In the genomic region with DNA sequence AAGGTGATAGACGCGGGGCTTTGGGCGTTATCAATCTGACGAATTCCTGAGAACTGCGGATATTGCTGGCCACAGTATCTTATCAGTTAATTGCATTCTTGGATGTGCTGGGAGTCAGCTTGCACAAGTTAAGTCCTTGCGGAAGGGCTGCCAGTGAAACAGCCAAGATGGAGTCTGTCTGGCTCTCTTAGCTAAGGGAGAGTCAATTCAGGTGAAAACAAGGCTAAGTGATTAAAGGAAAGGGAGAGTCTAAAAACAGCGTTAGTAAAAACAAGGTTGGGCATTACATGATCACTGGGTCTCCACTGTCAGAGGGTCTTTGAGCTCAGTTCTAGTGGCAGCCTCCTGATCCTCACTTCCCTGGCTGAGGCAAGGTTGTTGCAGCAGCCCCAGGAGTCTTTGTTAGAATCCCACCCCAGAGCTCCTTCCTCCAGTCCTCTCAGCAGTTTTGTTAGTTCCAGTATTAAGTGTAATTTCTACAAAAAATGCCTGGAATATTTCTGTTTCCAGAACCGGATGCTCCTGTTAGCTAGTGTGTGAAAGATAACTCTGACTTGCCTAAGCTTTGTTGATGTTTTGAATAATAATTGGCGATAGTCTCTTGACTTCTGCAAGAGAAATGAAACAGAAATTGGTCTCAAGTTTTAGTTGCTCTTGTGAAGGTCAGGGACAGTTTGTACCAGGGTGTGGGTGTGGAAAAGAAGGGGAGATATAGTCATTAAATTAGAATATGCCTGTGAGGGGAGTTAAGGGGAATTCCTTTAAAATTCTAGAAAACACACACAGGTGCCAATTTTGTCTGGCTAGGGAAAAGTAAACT, we compare ENCODE assay signal across 7 cellular contexts. TPM values are rescaled to one million over a fixed set of nuclear protein-coding genes. Genes with fewer than 3 reads are reported as not detected.
A peak's percentile ranks its signal among the peaks of the same experiment; 100 is the strongest.
DNase-seq lines count a peak whose midpoint lies in the region; ATAC-seq, FAIRE-seq and TF ChIP-seq lines count a peak whose summit lies in the region.

No MANE protein-coding gene starts in this region.

- CTCF ChIA-PET in GM12878 (lab: Yijun Ruan, JAX) = interaction anchor here (0.8 to 1.8 kb wide), 7 partner anchors 9 to 164 kb away, joined by 3 to 24 read pairs (median 5); partner anchors contain the start of genes CASP10 and CFLAR

- RAD21 ChIA-PET in GM12878 (lab: Charles Lee; ENCODE audit: unreplicated experiment) = interaction anchor here (0.9 to 1.4 kb wide), 6 partner anchors 9 to 313 kb away, joined by 3 to 8 read pairs (median 3); partner anchors contain the start of gene CLK1

- peaks cover 97% of the 10 kb centered on the region for H3K79me2 ChIP-seq in GM12878 (ENCODE audit: control insufficient read depth, insufficient read depth, low read length)

- no peak overlapping the region for H2AFZ ChIP-seq in GM12878 (ENCODE audit: control insufficient read depth, low read depth, low read length)

- H3K9me3 ChIP-seq in GM12878 (replicated peaks; ENCODE audit: control insufficient read depth, insufficient read depth, low read length) (no peaks in the 10 kb centered on the region), mesodermal cell (ENCODE audit: control insufficient read depth, low read length) (peaks cover 3% of the 10 kb centered on the region)

- no peaks in the 10 kb centered on the region for H4K20me1 ChIP-seq in GM12878 (ENCODE audit: control insufficient read depth, insufficient read depth)

- peak overlapping the region; percentile 82 for H3K4me3 ChIP-seq in GM12878
- H3K4me3 ChIP-seq in mesodermal cell (ENCODE audit: extremely low read depth, insufficient read depth, low read length, poor library complexity, severe bottlenecking) = no peak overlapping the region

- TF ChIP-seq CTCF in GM12878 (IDR thresholded peaks at IDR 0.05 in 2 of 3, conservative IDR thresholded peaks at IDR 0.05 in 1 of 3; ENCODE audit: control insufficient read depth in 2 of 3, extremely low read depth in 1 of 3, insufficient read depth in 1 of 3, low read depth in 3 of 3, low read length in 3 of 3) = no peak

- POLR2A ChIA-PET in GM12878 (lab: Charles Lee) = interaction anchor here (0.7 to 1.8 kb wide), 8 partner anchors 25 to 263 kb away, joined by 3 to 9 read pairs (median 4); partner anchors contain the start of genes CLK1 and ORC2

- DNase-seq in GM12878 (ENCODE audit: low read depth, low spot score) (no peak), iPS-NIHi7 (ENCODE audit: extremely low spot score) (no peak), GM19238 (ENCODE audit: insufficient read length, low spot score) (no peak), RKO (ENCODE audit: low spot score) (no peak)

- intact Hi-C loops in GM12878 (cut with micrococcal nuclease; ENCODE audit: unreplicated experiment) = loop anchor here (2.0 kb wide), 2 partner anchors 56 to 106 kb away; partner anchors contain the start of gene HYCC2

- no peak for TF ChIP-seq RAD21 in GM12878 (IDR thresholded peaks at IDR 0.05; ENCODE audit: insufficient read depth, low read depth, low read length)

- 0% methylated on average over 9 of the region's 9 CpGs for WGBS in GM12878 (ENCODE audit: insufficient coverage, insufficient replicate concordance, low lambda C conversion rate, missing lambda C conversion rate)
- WGBS in mesodermal cell (ENCODE audit: insufficient coverage in 2 of 2), 2 experiments = 64 to 71% methylated on average over 6 to 9 of the region's 9 CpGs

- H3K27ac ChIP-seq in GM12878 (ENCODE audit: control insufficient read depth, insufficient read depth) (peak overlapping the region; percentile 99), mesodermal cell (ENCODE audit: low read depth, low read length, severe bottlenecking) (peak overlapping the region; percentile 90)

- SMC1A ChIA-PET in GM12878 (lab: Charles Lee; ENCODE audit: uncharacterized antibody, unreplicated experiment) = interaction anchor here (0.8 to 1.5 kb wide), 8 partner anchors 19 to 238 kb away, joined by 3 to 12 read pairs (median 4); partner anchors contain the start of genes NDUFB3, NIF3L1 and PPIL3

- peak overlapping the region; percentile 94 for H3K4me2 ChIP-seq in GM12878 (ENCODE audit: control insufficient read depth, insufficient read depth)

- no peaks in the 10 kb centered on the region for H3K27me3 ChIP-seq in GM12878 (replicated peaks in 1 of 2; ENCODE audit: control insufficient read depth in 2 of 2, insufficient read depth in 2 of 2, low read length in 1 of 2)

- in situ Hi-C loops in GM12878 (cut with MboI) = no loop called here

- no peak; the same call in 1 of the 2 replicates for TF ChIP-seq POLR2A in GM12878 (IDR thresholded peaks at IDR 0.05; ENCODE audit: low read depth, low read length)

- H3K4me1 ChIP-seq in GM12878 (ENCODE audit: control insufficient read depth, insufficient read depth, low read length) = peaks cover 47% of the 10 kb centered on the region
- H3K4me1 ChIP-seq in mesodermal cell (ENCODE audit: control insufficient read depth, insufficient read depth, low read length, poor library complexity, severe bottlenecking) = peaks cover 70% of the 10 kb centered on the region

- H3K36me3 ChIP-seq in GM12878 (ENCODE audit: control insufficient read depth in 2 of 2, insufficient read depth in 2 of 2, low read length in 1 of 2) (peaks cover 0 to 8% of the 10 kb centered on the region in 2 experiments; a peak in 3 of 4 replicates), mesodermal cell (ENCODE audit: control insufficient read depth, insufficient read depth, low read length) (peaks cover 10% of the 10 kb centered on the region)

- FAIRE-seq in GM12878 (lab: Jason Lieb, UNC) = no peak

- peak; percentile 18 to 44; a peak in 1 of 4 replicates for TF ChIP-seq EP300 in GM12878 (IDR thresholded peaks at IDR 0.05; ENCODE audit: borderline replicate concordance in 1 of 2, control insufficient read depth in 1 of 2, low read depth in 2 of 2, low read length in 2 of 2)

- ATAC-seq in GM18870 (IDR thresholded peaks at IDR 0.05; ENCODE audit: unreplicated experiment) (peak; percentile 22), HG03196 (IDR thresholded peaks at IDR 0.05; ENCODE audit: unreplicated experiment) (peak; percentile 18), GM12878 (peak; percentile 23)

- BruUV-seq in GM12878 (replicated peaks; lab: Mats Ljungman, UMichigan) = no TSS peak

- peak overlapping the region; percentile 90 for H3K9ac ChIP-seq in GM12878 (ENCODE audit: control insufficient read depth, insufficient read depth, low read length)

RNA-seq across cellular contexts. Expression of gene CFLAR, which starts 10.6 kb away (rescaled TPM):
- total RNA-seq in GM12878 (2013; cell fraction: nucleolus; rRNA removed) = 905 and 928 TPM in 2 replicates
- total RNA-seq in GM12878 (2014; rRNA removed) (81.4 and 106 TPM in 2 replicates), GM12878 (2014; rRNA removed; fragmentation: Illumina TruSeq; extraction: Trizol) (109 and 110 TPM in 2 replicates), GM12878 (2021) (97.7 and 99.5 TPM in 2 replicates)
- 96.3 TPM for polyA plus RNA-seq in GM12878 (2011; ENCODE audit: low read depth)
- polyA plus RNA-seq in GM12878 (2011; rRNA removed) (181 and 241 TPM in 2 replicates), GM12878 (2014; fragmentation: Illumina TruSeq; extraction: Trizol) (103 and 125 TPM in 2 replicates), GM12878 (2014; fragmentation: Nextera tagmentation; extraction: Ambion mirVana) (100 to 1,000 TPM; 103 to 105 TPM), GM12878 (2014; rRNA removed) (70.5 and 80.6 TPM in 2 replicates), GM12878 (2016; fragmentation: Nextera tagmentation; extraction: Ambion mirVana) (10 to 100 TPM; 87.2 to 89.4 TPM)
- 90.5 and 101 TPM in 2 replicates for polyA plus RNA-seq in GM12878 (2011; cell fraction: cytosol; rRNA removed)
- 157 and 170 TPM in 2 replicates for polyA plus RNA-seq in GM12878 (2011; cell fraction: nucleus; rRNA removed)
- polyA plus RNA-seq in GM12878 (2012) = 109 and 116 TPM in 2 replicates
- polyA minus RNA-seq in GM12878 (2011; rRNA and poly(A)+ RNA removed) = 249 and 253 TPM in 2 replicates
- 50.2 and 65.0 TPM in 2 replicates for polyA minus RNA-seq in GM12878 (2011; cell fraction: cytosol; rRNA and poly(A)+ RNA removed)
- polyA minus RNA-seq in GM12878 (2011; cell fraction: nucleus; rRNA and poly(A)+ RNA removed) = 155 and 248 TPM in 2 replicates
- polyA plus RNA-seq in mesodermal cell (2013, experiment 1 of 2) = 58.5 TPM
- polyA plus RNA-seq in mesodermal cell (2013, experiment 2 of 2) = 42.6 TPM

RNA-seq across cellular contexts. Expression of gene NDUFB3, which starts 54.7 kb away (rescaled TPM):
- 4.3 and 7.4 TPM in 2 replicates for total RNA-seq in GM12878 (2013; cell fraction: nucleolus; rRNA removed)
- total RNA-seq in GM12878 (2014; rRNA removed) (115 and 153 TPM in 2 replicates), GM12878 (2014; rRNA removed; fragmentation: Illumina TruSeq; extraction: Trizol) (188 and 189 TPM in 2 replicates), GM12878 (2021) (129 and 146 TPM in 2 replicates)
- 209 TPM for polyA plus RNA-seq in GM12878 (2011; ENCODE audit: low read depth)
- polyA plus RNA-seq in GM12878 (2011; rRNA removed) (157 and 257 TPM in 2 replicates), GM12878 (2014; fragmentation: Illumina TruSeq; extraction: Trizol) (152 and 190 TPM in 2 replicates), GM12878 (2014; fragmentation: Nextera tagmentation; extraction: Ambion mirVana) (1,000 to 10,000 TPM; 1,005 to 1,059 TPM), GM12878 (2014; rRNA removed) (180 and 186 TPM in 2 replicates), GM12878 (2016; fragmentation: Nextera tagmentation; extraction: Ambion mirVana) (100 to 1,000 TPM; 665 to 671 TPM)
- 44.7 and 46.5 TPM in 2 replicates for polyA plus RNA-seq in GM12878 (2011; cell fraction: cytosol; rRNA removed)
- polyA plus RNA-seq in GM12878 (2011; cell fraction: nucleus; rRNA removed) = 46.6 and 51.5 TPM in 2 replicates
- 113 and 145 TPM in 2 replicates for polyA plus RNA-seq in GM12878 (2012)
- 14.3 and 23.6 TPM in 2 replicates for polyA minus RNA-seq in GM12878 (2011; rRNA and poly(A)+ RNA removed)
- polyA minus RNA-seq in GM12878 (2011; cell fraction: cytosol; rRNA and poly(A)+ RNA removed) = 10.8 and 20.4 TPM in 2 replicates
- 4.4 and 5.4 TPM in 2 replicates for polyA minus RNA-seq in GM12878 (2011; cell fraction: nucleus; rRNA and poly(A)+ RNA removed)
- polyA plus RNA-seq in mesodermal cell (2013, experiment 1 of 2) = 118 TPM
- 130 TPM for polyA plus RNA-seq in mesodermal cell (2013, experiment 2 of 2)

RNA-seq across cellular contexts. Expression of gene HYCC2, which starts 55.0 kb away (rescaled TPM):
- total RNA-seq in GM12878 (2013; cell fraction: nucleolus; rRNA removed) = 59.1 and 62.7 TPM in 2 replicates
- total RNA-seq in GM12878 (2014; rRNA removed) (6.0 and 7.3 TPM in 2 replicates), GM12878 (2014; rRNA removed; fragmentation: Illumina TruSeq; extraction: Trizol) (9.5 and 11.1 TPM in 2 replicates), GM12878 (2021) (15.2 and 17.4 TPM in 2 replicates)
- 2.7 TPM for polyA plus RNA-seq in GM12878 (2011; ENCODE audit: low read depth)
- polyA plus RNA-seq in GM12878 (2011; rRNA removed) (9.2 and 14.4 TPM in 2 replicates), GM12878 (2014; fragmentation: Illumina TruSeq; extraction: Trizol) (6.7 and 8.5 TPM in 2 replicates), GM12878 (2014; fragmentation: Nextera tagmentation; extraction: Ambion mirVana) (1 to 10 TPM; 3.4 to 6.8 TPM), GM12878 (2014; rRNA removed) (4.6 and 4.9 TPM in 2 replicates), GM12878 (2016; fragmentation: Nextera tagmentation; extraction: Ambion mirVana) (10 to 100 TPM; 11.6 to 12.9 TPM)
- polyA plus RNA-seq in GM12878 (2011; cell fraction: cytosol; rRNA removed) = 3.5 and 3.8 TPM in 2 replicates
- 7.1 and 8.4 TPM in 2 replicates for polyA plus RNA-seq in GM12878 (2011; cell fraction: nucleus; rRNA removed)
- polyA plus RNA-seq in GM12878 (2012) = 3.5 and 5.0 TPM in 2 replicates
- 16.7 and 18.8 TPM in 2 replicates for polyA minus RNA-seq in GM12878 (2011; rRNA and poly(A)+ RNA removed)
- polyA minus RNA-seq in GM12878 (2011; cell fraction: cytosol; rRNA and poly(A)+ RNA removed) = 4.7 and 5.9 TPM in 2 replicates
- 12.7 and 21.8 TPM in 2 replicates for polyA minus RNA-seq in GM12878 (2011; cell fraction: nucleus; rRNA and poly(A)+ RNA removed)
- 8.4 TPM for polyA plus RNA-seq in mesodermal cell (2013, experiment 1 of 2)
- polyA plus RNA-seq in mesodermal cell (2013, experiment 2 of 2) = 7.6 TPM

RNA-seq across cellular contexts. Expression of gene CASP10, which starts 56.4 kb away (rescaled TPM):
- 61.5 and 63.7 TPM in 2 replicates for total RNA-seq in GM12878 (2013; cell fraction: nucleolus; rRNA removed)
- total RNA-seq in GM12878 (2014; rRNA removed) (12.8 and 13.1 TPM in 2 replicates), GM12878 (2014; rRNA removed; fragmentation: Illumina TruSeq; extraction: Trizol) (12.8 and 13.3 TPM in 2 replicates), GM12878 (2021) (11.2 and 12.4 TPM in 2 replicates)
- polyA plus RNA-seq in GM12878 (2011; ENCODE audit: low read depth) = 2.8 TPM
- polyA plus RNA-seq in GM12878 (2011; rRNA removed) (14.1 and 17.9 TPM in 2 replicates), GM12878 (2014; fragmentation: Illumina TruSeq; extraction: Trizol) (11.5 and 14.8 TPM in 2 replicates), GM12878 (2014; fragmentation: Nextera tagmentation; extraction: Ambion mirVana) (1 to 10 TPM; 7.5 to 9.5 TPM), GM12878 (2014; rRNA removed) (9.8 and 10.1 TPM in 2 replicates), GM12878 (2016; fragmentation: Nextera tagmentation; extraction: Ambion mirVana) (1 to 10 TPM; 7.2 to 9.1 TPM)
- polyA plus RNA-seq in GM12878 (2011; cell fraction: cytosol; rRNA removed) = 8.3 and 9.7 TPM in 2 replicates
- 8.6 and 10.8 TPM in 2 replicates for polyA plus RNA-seq in GM12878 (2011; cell fraction: nucleus; rRNA removed)
- polyA plus RNA-seq in GM12878 (2012) = 2.5 and 2.7 TPM in 2 replicates
- 15.7 and 18.5 TPM in 2 replicates for polyA minus RNA-seq in GM12878 (2011; rRNA and poly(A)+ RNA removed)
- 4.1 and 6.7 TPM in 2 replicates for polyA minus RNA-seq in GM12878 (2011; cell fraction: cytosol; rRNA and poly(A)+ RNA removed)
- polyA minus RNA-seq in GM12878 (2011; cell fraction: nucleus; rRNA and poly(A)+ RNA removed) = 7.4 and 9.2 TPM in 2 replicates
- 6.2 TPM for polyA plus RNA-seq in mesodermal cell (2013, experiment 1 of 2)
- polyA plus RNA-seq in mesodermal cell (2013, experiment 2 of 2) = 4.9 TPM
